In the genomic region with DNA sequence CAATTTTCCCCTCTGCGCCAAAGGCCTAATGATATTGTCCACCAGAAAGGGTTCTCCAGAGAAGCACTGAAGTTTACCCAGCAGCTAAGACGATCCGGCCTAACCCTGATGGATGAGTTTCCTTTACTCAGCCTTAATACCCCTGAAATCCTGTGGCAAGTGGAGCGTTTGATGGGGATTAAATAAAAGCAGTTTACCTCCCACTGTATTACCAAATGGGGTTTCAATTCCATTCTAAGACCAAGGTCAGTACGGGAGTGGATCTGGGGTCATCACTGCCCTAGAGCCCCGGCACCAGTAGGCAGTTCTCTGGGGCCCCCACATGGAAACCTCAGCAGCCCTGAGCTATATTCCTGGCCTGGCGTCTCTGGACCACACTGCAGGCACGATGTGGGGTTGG, we compare ENCODE assay signal across 32 cellular contexts.
"Had no signal": no experiment of that assay in that cellular context is flagged by ENCODE, and none has a peak within 500 bp of the region (broad histone marks: within the 10 kb centered on the region; RNA-seq: fewer than 3 reads in every experiment).

No MANE protein-coding gene starts in this region.

- H3K36me3 Mint-ChIP-seq: activated CD4-positive, alpha-beta memory T cell treated with anti-CD3 and anti-CD28 coated beads for 36 hours; natural killer cell treated with Interleukin-12 subunit alpha and Interleukin-12 subunit beta and Interleukin-15 and Interleukin-18, amount 100 ng/mL, for 72 hours had no signal

- DNase-seq: activated CD4-positive, alpha-beta memory T cell treated with anti-CD3 and anti-CD28 coated beads for 36 hours; activated CD4-positive, alpha-beta T cell treated with anti-CD3 and anti-CD28 coated beads, Interleukin-2, amount 10 ng/mL, durations not matched to agents 24 days and 14 days; activated CD4-positive, CD25-positive, alpha-beta regulatory T cell treated with anti-CD3 and anti-CD28 coated beads, Interleukin-2, amount 50 U/mL, for 72 hours; activated gamma-delta T cell treated with Interleukin-2 at 50 U/mL for 16 hours; activated naive CD4-positive, alpha-beta T cell treated with anti-CD3 and anti-CD28 coated beads, Interleukin-2, amount 50 U/mL, for 16 hours; activated T-cell treated with anti-CD3 and anti-CD28 coated beads, Interleukin-2, amount 50 U/mL, for 4 hours; amygdala; foreskin keratinocyte; heart left ventricle; kidney glomerular epithelial cell; left ventricle myocardium inferior; mesendoderm; retina; stimulated activated CD4-positive, alpha-beta T cell treated with anti-CD3 and anti-CD28 coated beads, Interleukin-4, amount 100 ng/mL, for 4 hours; stimulated activated CD8-positive, alpha-beta memory T cell treated with anti-CD3 and anti-CD28 coated beads, Interleukin-4, amount 100 ng/mL, for 48 hours; stimulated activated naive B cell treated with anti-CD40 and anti-IgM and Interleukin-4, amounts not matched to agents 10 μg/mL and 1 μg/mL and 100 μg/mL, for 72 hours; stomach; T1000; thyroid gland; upper lobe of right lung had no signal

- H3K27me3 ChIP-seq: breast epithelium, esophagus muscularis mucosa, foreskin keratinocyte, heart left ventricle, ovary, stomach, thyroid gland, upper lobe of right lung had no signal

- ATAC-seq: activated T-cell treated with anti-CD3 and anti-CD28 coated beads, Interleukin-2, amount 50 U/mL, for 4 hours; activated T-helper 17 cell treated with anti-CD3 and anti-CD28 coated beads, Interleukin-2, amount 50 U/mL, for 72 hours; foreskin keratinocyte; heart left ventricle; sciatic nerve; stimulated activated naive B cell treated with anti-CD40 and anti-IgM and Interleukin-4, amounts not matched to agents 10 μg/mL and 1 μg/mL and 100 μg/mL, for 72 hours; upper lobe of right lung had no signal

- H3K4me3 ChIP-seq: breast epithelium, esophagus muscularis mucosa, heart left ventricle, left ventricle myocardium inferior, lung, ovary, prostate gland, skin epidermis, stomach, thyroid gland, upper lobe of right lung had no signal

- H3K4me3 Mint-ChIP-seq: activated CD4-positive, alpha-beta memory T cell treated with anti-CD3 and anti-CD28 coated beads for 36 hours; activated CD4-positive, alpha-beta T cell treated with anti-CD3 and anti-CD28 coated beads, Interleukin-2, amount 10 ng/mL, durations not matched to agents 24 days and 14 days; activated T-cell treated with anti-CD3 and anti-CD28 coated beads, Interleukin-2, amount 50 U/mL, for 4 hours; activated T-helper 17 cell treated with anti-CD3 and anti-CD28 coated beads, Interleukin-2, amount 50 U/mL, for 72 hours; central memory CD8-positive, alpha-beta T cell; dendritic cell treated with granulocyte-macrophage colony-stimulating factor and Interleukin-4, amounts not matched to agents 40 ng/mL and 50 ng/mL, for 4 days; natural killer cell treated with Interleukin-12 subunit alpha and Interleukin-12 subunit beta and Interleukin-15 and Interleukin-18, amount 100 ng/mL, for 72 hours; stimulated activated naive B cell treated with anti-CD40 and anti-IgM and Interleukin-4, amounts not matched to agents 10 μg/mL and 1 μg/mL and 100 μg/mL, for 72 hours; T-helper 1 cell treated with Interleukin-12 subunit alpha and Interleukin-12 subunit beta and Interleukin-4 antibody, amounts not matched to agents 30 μg/mL and 1 μg/mL, for 36 hours had no signal

- H3K27ac Mint-ChIP-seq: activated CD4-positive, alpha-beta memory T cell treated with anti-CD3 and anti-CD28 coated beads for 36 hours; activated CD4-positive, alpha-beta T cell treated with anti-CD3 and anti-CD28 coated beads, Interleukin-2, amount 10 ng/mL, durations not matched to agents 24 days and 14 days; activated T-helper 17 cell treated with anti-CD3 and anti-CD28 coated beads, Interleukin-2, amount 50 U/mL, for 72 hours; dendritic cell treated with granulocyte-macrophage colony-stimulating factor and Interleukin-4, amounts not matched to agents 40 ng/mL and 50 ng/mL, for 4 days; stimulated activated naive B cell treated with anti-CD40 and anti-IgM and Interleukin-4, amounts not matched to agents 10 μg/mL and 1 μg/mL and 100 μg/mL, for 72 hours; T-helper 1 cell treated with Interleukin-12 subunit alpha and Interleukin-12 subunit beta and Interleukin-4 antibody, amounts not matched to agents 30 μg/mL and 1 μg/mL, for 36 hours had no signal

- H3K4me1 ChIP-seq: esophagus muscularis mucosa, foreskin keratinocyte, prostate gland, stomach, upper lobe of right lung had no signal

- H3K36me3 ChIP-seq: breast epithelium, heart left ventricle, ovary, prostate gland, stomach, thyroid gland, upper lobe of right lung had no signal

- H3K9me3 Mint-ChIP-seq: activated CD4-positive, alpha-beta memory T cell treated with anti-CD3 and anti-CD28 coated beads for 36 hours; activated CD4-positive, alpha-beta T cell treated with anti-CD3 and anti-CD28 coated beads, Interleukin-2, amount 10 ng/mL, durations not matched to agents 24 days and 14 days; activated T-cell treated with anti-CD3 and anti-CD28 coated beads, Interleukin-2, amount 50 U/mL, for 4 hours; activated T-helper 17 cell treated with anti-CD3 and anti-CD28 coated beads, Interleukin-2, amount 50 U/mL, for 72 hours; central memory CD8-positive, alpha-beta T cell; dendritic cell treated with granulocyte-macrophage colony-stimulating factor and Interleukin-4, amounts not matched to agents 40 ng/mL and 50 ng/mL, for 4 days; natural killer cell treated with Interleukin-12 subunit alpha and Interleukin-12 subunit beta and Interleukin-15 and Interleukin-18, amount 100 ng/mL, for 72 hours; stimulated activated naive B cell treated with anti-CD40 and anti-IgM and Interleukin-4, amounts not matched to agents 10 μg/mL and 1 μg/mL and 100 μg/mL, for 72 hours; T-helper 1 cell treated with Interleukin-12 subunit alpha and Interleukin-12 subunit beta and Interleukin-4 antibody, amounts not matched to agents 30 μg/mL and 1 μg/mL, for 36 hours had no signal

- H3K27ac ChIP-seq: breast epithelium, esophagus muscularis mucosa, foreskin keratinocyte, heart left ventricle, left ventricle myocardium inferior, ovary, prostate gland, skin epidermis, stomach, thyroid gland, upper lobe of right lung had no signal

- H3K4me1 Mint-ChIP-seq: activated CD4-positive, alpha-beta T cell treated with anti-CD3 and anti-CD28 coated beads, Interleukin-2, amount 10 ng/mL, durations not matched to agents 24 days and 14 days; stimulated activated naive B cell treated with anti-CD40 and anti-IgM and Interleukin-4, amounts not matched to agents 10 μg/mL and 1 μg/mL and 100 μg/mL, for 72 hours had no signal

- H3K9me3 ChIP-seq: breast epithelium, esophagus muscularis mucosa, heart left ventricle, left ventricle myocardium inferior, ovary, prostate gland, stomach, thyroid gland, upper lobe of right lung had no signal
